ENCODE assay signal across 10 cellular contexts in genomic region chr12:45615268-45615667, GRCh38.
A peak's percentile ranks its signal among the peaks of the same experiment; 100 is the strongest.
DNase-seq lines count a peak whose midpoint lies in the region; ATAC-seq and TF ChIP-seq lines count a peak whose summit lies in the region.
"Had no signal": no experiment of that assay in that cellular context is flagged by ENCODE, and none has a peak within 500 bp of the region (broad histone marks: within the 10 kb centered on the region; RNA-seq: fewer than 3 reads in every experiment).

No MANE protein-coding gene starts in this region.

- peak overlapping the region; percentile 32; the same call in 1 of the 2 replicates for H3K27ac ChIP-seq in HEK293 (ENCODE audit: extremely low read depth, low read depth, low read length)

- ATAC-seq in HG03045 (IDR thresholded peaks at IDR 0.05; ENCODE audit: unreplicated experiment) = no peak

- H3K36me3 ChIP-seq in HEK293 (ENCODE audit: control insufficient read depth in 2 of 2, insufficient read depth in 1 of 2, low read length in 2 of 2) = no peaks in the 10 kb centered on the region

- no peaks in the 10 kb centered on the region for H3K9me3 ChIP-seq in HEK293 (ENCODE audit: control insufficient read depth, insufficient read depth, low read depth, low read length)

- peak; percentile 50 for DNase-seq in NCI-H510A (lab: John Stamatoyannopoulos, UW)
- peak; percentile 75 for DNase-seq in choroid plexus epithelial cell (ENCODE audit: low read depth)
- DNase-seq in skeletal muscle cell (ENCODE audit: low read depth) = peak; percentile 28
- no peak for DNase-seq in activated CD4-positive, alpha-beta T cell treated with anti-CD3 and anti-CD28 coated beads for 48 hours
- no peak for DNase-seq in cerebellar cortex (ENCODE audit: low spot score)
- no peak for DNase-seq in activated CD4-positive, CD25-positive, alpha-beta regulatory T cell (lab: John Stamatoyannopoulos, UW)
- DNase-seq: activated CD4-positive, alpha-beta T cell treated with anti-CD3 and anti-CD28 coated beads, Interleukin-2, amount 10 ng/mL, durations not matched to agents 24 days and 14 days; NCI-H524 treated with DMSO at 0.1 percent for 48 hours had no signal

- POLR2A ChIA-PET in HEK293 (lab: Yijun Ruan, JAX) = no interaction called here

- CTCF ChIA-PET in HEK293 (lab: Yijun Ruan, JAX) = interaction anchor here (1.0 to 1.2 kb wide), 3 partner anchors 71 to 147 kb away, joined by 3 to 4 read pairs (median 3); no protein-coding TSS in a partner anchor

- H3K4me3 ChIP-seq in HEK293 (ENCODE audit: low read depth, low read length) = no peak overlapping the region
- H3K4me3 ChIP-seq in choroid plexus epithelial cell (ENCODE audit: low read depth, low read length) = no peak overlapping the region
- no peak overlapping the region for H3K4me3 ChIP-seq in skeletal muscle cell (ENCODE audit: low read depth, low read length)

- TF ChIP-seq CTCF in HEK293 (tag by site-specific recombination; IDR thresholded peaks at IDR 0.05) (no peak), choroid plexus epithelial cell (conservative IDR thresholded peaks at IDR 0.05; ENCODE audit: low read depth, low read length) (no peak)

- H3K4me1 ChIP-seq in HEK293 (ENCODE audit: control insufficient read depth, insufficient read depth, low read length) = peaks cover 36% of the 10 kb centered on the region

TF ChIP-seq in HEK293, 187 proteins besides CTCF, POLR2A, EP300 and RAD21 (continues in another document):
- TF ChIP-seq SP2 (tag by site-specific recombination; IDR thresholded peaks at IDR 0.05) (peak; percentile 29; the same call in 1 of the 2 replicates), ZNF366 (tag by site-specific recombination; conservative IDR thresholded peaks at IDR 0.05) (peak; percentile 53; the same call in 1 of the 2 replicates), SCRT1 (tag by site-specific recombination; IDR thresholded peaks at IDR 0.05; ENCODE audit: borderline replicate concordance) (peak; percentile 42; the same call in 1 of the 2 replicates), YY1 (tag by site-specific recombination; IDR thresholded peaks at IDR 0.05) (no peak), ZNF76 (tag by site-specific recombination; IDR thresholded peaks at IDR 0.05; ENCODE audit: borderline replicate concordance, low read depth) (0 out of 2 replicates have a peak, but pooled peaks have one; percentile 33), SALL2 (tag by site-specific recombination; IDR thresholded peaks at IDR 0.05; ENCODE audit: borderline replicate concordance) (no peak), ZBTB8A (tag by site-specific recombination; IDR thresholded peaks at IDR 0.05) (peak; percentile 51), KLF9 (tag by site-specific recombination; IDR thresholded peaks at IDR 0.05; ENCODE audit: low read depth) (no peak; the same call in 1 of the 2 replicates), PRDM4 (tag by site-specific recombination; IDR thresholded peaks at IDR 0.05) (peak; percentile 81), ZSCAN16 (tag by site-specific recombination; IDR thresholded peaks at IDR 0.05) (no peak), ZNF610 (tag by site-specific recombination; IDR thresholded peaks at IDR 0.05; ENCODE audit: borderline replicate concordance) (peak; percentile 60; the same call in 1 of the 2 replicates), ZNF645 (tag by site-specific recombination; IDR thresholded peaks at IDR 0.05) (peak; percentile 75; the same call in 1 of the 2 replicates), SP3 (tag by site-specific recombination; IDR thresholded peaks at IDR 0.05) (no peak; the same call in 1 of the 2 replicates), ZNF24 (tag by site-specific recombination; IDR thresholded peaks at IDR 0.05) (peak; percentile 68; the same call in 1 of the 2 replicates), MZF1 (tag by site-specific recombination; IDR thresholded peaks at IDR 0.05; ENCODE audit: borderline replicate concordance) (peak; percentile 79), ZBTB21 (tag by site-specific recombination; IDR thresholded peaks at IDR 0.05) (no peak), ZXDB (tag by site-specific recombination; IDR thresholded peaks at IDR 0.05) (peak; percentile 94), ZNF155 (tag by site-specific recombination; IDR thresholded peaks at IDR 0.05) (no peak), ZNF521 (tag by site-specific recombination; IDR thresholded peaks at IDR 0.05) (no peak), ZNF37A (tag by site-specific recombination; IDR thresholded peaks at IDR 0.05) (0 out of 2 replicates have a peak, but pooled peaks have one; percentile 48), YY2 (tag by site-specific recombination; IDR thresholded peaks at IDR 0.05) (peak; percentile 53; the same call in 1 of the 2 replicates)
- TF ChIP-seq, protein P1, sequence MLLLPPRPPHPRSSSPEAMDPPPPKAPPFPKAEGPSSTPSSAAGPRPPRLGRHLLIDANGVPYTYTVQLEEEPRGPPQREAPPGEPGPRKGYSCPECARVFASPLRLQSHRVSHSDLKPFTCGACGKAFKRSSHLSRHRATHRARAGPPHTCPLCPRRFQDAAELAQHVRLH (tag by site-specific recombination; IDR thresholded peaks at IDR 0.05) = peak; percentile 85
- TF ChIP-seq, protein P2, sequence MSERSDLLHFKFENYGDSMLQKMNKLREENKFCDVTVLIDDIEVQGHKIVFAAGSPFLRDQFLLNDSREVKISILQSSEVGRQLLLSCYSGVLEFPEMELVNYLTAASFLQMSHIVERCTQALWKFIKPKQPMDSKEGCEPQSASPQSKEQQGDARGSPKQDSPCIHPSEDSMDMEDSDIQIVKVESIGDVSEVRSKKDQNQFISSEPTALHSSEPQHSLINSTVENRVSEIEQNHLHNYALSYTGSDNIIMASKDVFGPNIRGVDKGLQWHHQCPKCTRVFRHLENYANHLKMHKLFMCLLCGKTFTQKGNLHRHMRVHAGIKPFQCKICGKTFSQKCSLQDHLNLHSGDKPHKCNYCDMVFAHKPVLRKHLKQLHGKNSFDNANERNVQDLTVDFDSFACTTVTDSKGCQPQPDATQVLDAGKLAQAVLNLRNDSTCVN (tag by site-specific recombination; optimal IDR thresholded peaks at IDR 0.05) = no peak
- TF ChIP-seq, protein P3, sequence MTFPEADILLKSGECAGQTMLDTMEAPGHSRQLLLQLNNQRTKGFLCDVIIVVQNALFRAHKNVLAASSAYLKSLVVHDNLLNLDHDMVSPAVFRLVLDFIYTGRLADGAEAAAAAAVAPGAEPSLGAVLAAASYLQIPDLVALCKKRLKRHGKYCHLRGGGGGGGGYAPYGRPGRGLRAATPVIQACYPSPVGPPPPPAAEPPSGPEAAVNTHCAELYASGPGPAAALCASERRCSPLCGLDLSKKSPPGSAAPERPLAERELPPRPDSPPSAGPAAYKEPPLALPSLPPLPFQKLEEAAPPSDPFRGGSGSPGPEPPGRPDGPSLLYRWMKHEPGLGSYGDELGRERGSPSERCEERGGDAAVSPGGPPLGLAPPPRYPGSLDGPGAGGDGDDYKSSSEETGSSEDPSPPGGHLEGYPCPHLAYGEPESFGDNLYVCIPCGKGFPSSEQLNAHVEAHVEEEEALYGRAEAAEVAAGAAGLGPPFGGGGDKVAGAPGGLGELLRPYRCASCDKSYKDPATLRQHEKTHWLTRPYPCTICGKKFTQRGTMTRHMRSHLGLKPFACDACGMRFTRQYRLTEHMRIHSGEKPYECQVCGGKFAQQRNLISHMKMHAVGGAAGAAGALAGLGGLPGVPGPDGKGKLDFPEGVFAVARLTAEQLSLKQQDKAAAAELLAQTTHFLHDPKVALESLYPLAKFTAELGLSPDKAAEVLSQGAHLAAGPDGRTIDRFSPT (tag by site-specific recombination; IDR thresholded peaks at IDR 0.05) = peak; percentile 70
- TF ChIP-seq, protein P4, sequence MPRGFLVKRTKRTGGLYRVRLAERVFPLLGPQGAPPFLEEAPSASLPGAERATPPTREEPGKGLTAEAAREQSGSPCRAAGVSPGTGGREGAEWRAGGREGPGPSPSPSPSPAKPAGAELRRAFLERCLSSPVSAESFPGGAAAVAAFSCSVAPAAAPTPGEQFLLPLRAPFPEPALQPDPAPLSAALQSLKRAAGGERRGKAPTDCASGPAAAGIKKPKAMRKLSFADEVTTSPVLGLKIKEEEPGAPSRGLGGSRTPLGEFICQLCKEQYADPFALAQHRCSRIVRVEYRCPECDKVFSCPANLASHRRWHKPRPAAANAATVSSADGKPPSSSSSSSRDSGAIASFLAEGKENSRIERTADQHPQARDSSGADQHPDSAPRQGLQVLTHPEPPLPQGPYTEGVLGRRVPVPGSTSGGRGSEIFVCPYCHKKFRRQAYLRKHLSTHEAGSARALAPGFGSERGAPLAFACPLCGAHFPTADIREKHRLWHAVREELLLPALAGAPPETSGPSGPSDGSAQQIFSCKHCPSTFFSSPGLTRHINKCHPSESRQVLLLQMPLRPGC (tag by site-specific recombination; IDR thresholded peaks at IDR 0.05) = peak; percentile 90

Comparison
In these comparisons a context has a peak if more than half of its experiments do, and no peak if none do; other contexts are left out.
1. DNase-seq: peak in NCI-H510A (single experiment), choroid plexus epithelial cell (single experiment) and skeletal muscle cell (single experiment); none in activated CD4-positive, alpha-beta T cell treated with anti-CD3 and anti-CD28 coated beads for 48 hours (single experiment), cerebellar cortex (single experiment) and activated CD4-positive, CD25-positive, alpha-beta regulatory T cell (0 of 4).